ENCODE assay signal across 11 cellular contexts in the genomic region with DNA sequence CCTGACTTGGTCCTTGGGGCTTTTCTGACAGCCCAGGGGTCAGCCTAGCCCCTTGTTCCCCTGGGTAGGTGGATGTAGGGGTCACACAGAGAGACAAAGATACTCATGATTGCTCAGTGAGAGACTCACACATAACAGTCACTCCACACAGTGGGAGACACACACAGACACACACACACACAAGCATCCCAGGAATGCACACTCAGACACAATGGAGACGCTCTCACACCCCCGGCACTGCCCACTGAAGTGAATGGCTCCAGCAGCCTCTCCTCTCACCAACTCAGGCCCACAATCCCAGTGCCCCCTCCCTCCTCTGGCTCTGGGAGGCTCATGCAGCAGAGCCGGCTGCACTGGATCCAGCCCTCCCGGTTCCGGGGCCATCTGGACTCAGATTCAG. TPM values are rescaled to one million over a fixed set of nuclear protein-coding genes. Genes with fewer than 3 reads are reported as not detected.
DNase-seq lines count a peak whose midpoint lies in the region; ATAC-seq, FAIRE-seq and TF ChIP-seq lines count a peak whose summit lies in the region.
"Not testable (repeated sequence)": the region's sequence is repeated elsewhere in the genome, so short reads cannot be mapped to it uniquely, and the experiment has no call there.
"Had no signal": no experiment of that assay in that cellular context is flagged by ENCODE, and none has a peak within 500 bp of the region (broad histone marks: within the 10 kb centered on the region; RNA-seq: fewer than 3 reads in every experiment).

No MANE protein-coding gene starts in this region.

- FAIRE-seq in astrocyte (lab: Jason Lieb, UNC): peak; percentile 85
- peak; percentile 67 for FAIRE-seq in endothelial cell of umbilical vein (lab: Jason Lieb, UNC)

- not testable (repeated sequence) for H3K36me3 ChIP-seq in GM23338 (ENCODE audit: insufficient read depth); Panc1 (ENCODE audit: control insufficient read depth, insufficient read depth, low read length); astrocyte (ENCODE audit: insufficient read depth, low read length); endothelial cell of umbilical vein (ENCODE audit: control insufficient read depth in 2 of 2, extremely low read depth in 1 of 2, insufficient read depth in 2 of 2, low read length in 2 of 2); thyroid gland

- not testable (repeated sequence) for H3K9ac ChIP-seq in astrocyte (ENCODE audit: low read length); endothelial cell of umbilical vein (replicated peaks; ENCODE audit: extremely low read depth, insufficient read depth, low read length)

- H3K4me2 ChIP-seq in GM23338; astrocyte (ENCODE audit: low read length); endothelial cell of umbilical vein (ENCODE audit: insufficient read depth, low read length): not testable (repeated sequence)

- BruUV-seq in Panc1 (replicated peaks; lab: Mats Ljungman, UMichigan); endothelial cell of umbilical vein (replicated peaks; lab: Mats Ljungman, UMichigan): not testable (repeated sequence)

- not testable (repeated sequence) for H3K27me3 ChIP-seq in GM23338 (ENCODE audit: insufficient read depth); Panc1 (ENCODE audit: control insufficient read depth, insufficient read depth, low read length); astrocyte (ENCODE audit: insufficient read depth, low read length); endothelial cell of umbilical vein (ENCODE audit: control insufficient read depth in 2 of 2, insufficient read depth in 2 of 2, low read length in 2 of 2); right cardiac atrium (ENCODE audit: control insufficient read depth, insufficient read depth); thyroid gland

- DNase-seq in GM23338 (ENCODE audit: low spot score); Panc1 (ENCODE audit: low read depth, low spot score); astrocyte (ENCODE audit: low read depth); endothelial cell of umbilical vein (ENCODE audit: low read depth, low spot score): not testable (repeated sequence)
- DNase-seq in right cardiac atrium (peak; percentile 1 to 26 (median 15)), mucosa of gallbladder (ENCODE audit: low spot score) (peak; percentile 27), thyroid gland (peak; percentile 71 to 82)

- H3K4me3 ChIP-seq in GM23338; Panc1 (ENCODE audit: low read depth in 2 of 2, low read length in 2 of 2); astrocyte (ENCODE audit: insufficient read depth, low read depth, low read length); endothelial cell of umbilical vein (replicated peaks in 1 of 3; ENCODE audit: insufficient read depth in 1 of 3, low read depth in 1 of 3, low read length in 3 of 3); right cardiac atrium (ENCODE audit: low read length); thyroid gland (replicated peaks in 1 of 3): not testable (repeated sequence)

- not testable (repeated sequence) for H3K4me3 Mint-ChIP-seq in GM23338; astrocyte (ENCODE audit: unreplicated experiment)

- not testable (repeated sequence) for H3K27ac Mint-ChIP-seq in GM23338; astrocyte (ENCODE audit: unreplicated experiment)

- not testable (repeated sequence) for H4K20me1 ChIP-seq in GM23338 (replicated peaks; ENCODE audit: insufficient read depth); astrocyte (ENCODE audit: insufficient read depth, low read length); endothelial cell of umbilical vein (replicated peaks; ENCODE audit: control insufficient read depth, extremely low read depth, insufficient read depth, low read length)

- dilution Hi-C loops in endothelial cell of umbilical vein (cut with MboI; ENCODE audit: extremely low pct_ligation_motif_present, low sequenced_read_pairs): not testable (repeated sequence)

- TF ChIP-seq CTCF in GM23338 (conservative IDR thresholded peaks at IDR 0.05; ENCODE audit: low read depth in 2 of 2); Panc1 (IDR thresholded peaks at IDR 0.05); astrocyte (IDR thresholded peaks at IDR 0.05; ENCODE audit: insufficient read depth, low read depth, low read length); endothelial cell of umbilical vein (IDR thresholded peaks at IDR 0.05; ENCODE audit: extremely low read depth in 1 of 2, insufficient read depth in 1 of 2, low read depth in 1 of 2, low read length in 2 of 2); thyroid gland (IDR thresholded peaks at IDR 0.05): not testable (repeated sequence)

- in situ Hi-C loops in Panc1 (cut with HindIII; ENCODE audit: low pct_unique_long_range_greater_than_20kb, low sequenced_read_pairs): not testable (repeated sequence)

- not testable (repeated sequence) for H3K9me3 ChIP-seq in Panc1 (ENCODE audit: control insufficient read depth, insufficient read depth, low read depth, low read length); astrocyte (ENCODE audit: insufficient read depth, low read depth, low read length); endothelial cell of umbilical vein (replicated peaks; ENCODE audit: control insufficient read depth, insufficient read depth, low read length); right cardiac atrium (ENCODE audit: control insufficient read depth, low read length); thyroid gland

- H3K9me3 Mint-ChIP-seq in GM23338; astrocyte (ENCODE audit: unreplicated experiment): not testable (repeated sequence)

- 11% methylated on average over 2 of the region's 5 CpGs for WGBS in right cardiac atrium
- WGBS in thyroid gland, 2 donors: 20% methylated on average over 1 of the region's 5 CpGs; no CpG with 5 or more reads in 1 of the 2 donors

- ATAC-seq in GM23338 (peak; percentile 60), Panc1 (peak; percentile 24; the same call in 1 of the 2 replicates), right cardiac atrium (peak; percentile 10 to 51)

- not testable (repeated sequence) for H3K27me3 Mint-ChIP-seq in GM23338 (ENCODE audit: insufficient read depth, low read depth, poor library complexity); astrocyte (ENCODE audit: low read depth, unreplicated experiment)

- H3K27ac ChIP-seq in GM23338 (ENCODE audit: low read depth); Panc1 (ENCODE audit: low read length); astrocyte (ENCODE audit: low read depth, low read length); endothelial cell of umbilical vein (ENCODE audit: insufficient read depth, low read depth, low read length); right cardiac atrium (ENCODE audit: low read length); thyroid gland: not testable (repeated sequence)

- H3K9me1 ChIP-seq in endothelial cell of umbilical vein (replicated peaks; ENCODE audit: control insufficient read depth, extremely low read depth, insufficient read depth, low read length): not testable (repeated sequence)

- not testable (repeated sequence) for H2AFZ ChIP-seq in GM23338; astrocyte (ENCODE audit: low read depth, low read length); endothelial cell of umbilical vein (ENCODE audit: low read depth, low read length)

- H3F3A ChIP-seq in GM23338 (replicated peaks; ENCODE audit: low read depth): not testable (repeated sequence)

- not testable (repeated sequence) for H3K9me2 ChIP-seq in GM23338 (ENCODE audit: insufficient read depth)

- not testable (repeated sequence) for H3K36me3 Mint-ChIP-seq in GM23338 (ENCODE audit: low read depth); astrocyte (ENCODE audit: low read depth, unreplicated experiment)

- H3K79me2 ChIP-seq in GM23338 (replicated peaks; ENCODE audit: insufficient read depth); astrocyte (ENCODE audit: insufficient read depth, low read length); endothelial cell of umbilical vein (ENCODE audit: control insufficient read depth, insufficient read depth, low read length): not testable (repeated sequence)

- CTCF ChIA-PET in Panc1 (lab: Charles Lee); endothelial cell of umbilical vein (lab: Charles Lee): not testable (repeated sequence)

- not testable (repeated sequence) for H3K4me1 ChIP-seq in GM23338 (ENCODE audit: insufficient read depth); Panc1 (ENCODE audit: control insufficient read depth, insufficient read depth, low read length); astrocyte (ENCODE audit: insufficient read depth, low read length); endothelial cell of umbilical vein (ENCODE audit: control insufficient read depth, extremely low read depth, insufficient read depth, low read length); right cardiac atrium (ENCODE audit: control insufficient read depth, insufficient read depth, low read length); thyroid gland

- intact Hi-C loops in Panc1 (cut with micrococcal nuclease; ENCODE audit: unreplicated experiment); endothelial cell of umbilical vein (cut with micrococcal nuclease); right cardiac atrium (cut with DNase I); thyroid gland (cut with DNase I): not testable (repeated sequence)

- not testable (repeated sequence) for TF ChIP-seq POLR2A in endothelial cell of umbilical vein (IDR thresholded peaks at IDR 0.05; ENCODE audit: low read depth, low read length); thyroid gland (IDR thresholded peaks at IDR 0.05)

- H3K4me1 Mint-ChIP-seq in GM23338; astrocyte (ENCODE audit: low read depth, unreplicated experiment): not testable (repeated sequence)

- POLR2A ChIA-PET in Panc1 (lab: Charles Lee); endothelial cell of umbilical vein (lab: Charles Lee): not testable (repeated sequence)

RNA-seq across cellular contexts. Expression of gene GRAPL, which starts 17.0 kb away (rescaled TPM):
- 0.28 TPM in 1 of 2 replicates, not detected in the other for total RNA-seq in GM23338 (2014; rRNA removed; shearing (Covaris generic))
- not detected in 2 replicates for polyA plus RNA-seq in GM23338 (2016; fragmentation: Nextera tagmentation; extraction: Ambion mirVana)
- 0.31 TPM for total RNA-seq in Panc1 (2021; ENCODE audit: unreplicated experiment)
- not detected for polyA plus RNA-seq in Panc1 (2012; ENCODE audit: insufficient read length)
- not detected in 2 replicates for total RNA-seq in astrocyte
- 52.5 and 55.1 TPM in 2 replicates for total RNA-seq in endothelial cell of umbilical vein
- 20.7 and 22.8 TPM in 2 replicates for polyA plus RNA-seq in endothelial cell of umbilical vein
- polyA plus RNA-seq in endothelial cell of umbilical vein (2011; cell fraction: cytosol; rRNA removed): 8.0 and 9.0 TPM in 2 replicates
- 63.3 and 74.7 TPM in 2 replicates for polyA plus RNA-seq in endothelial cell of umbilical vein (2011; cell fraction: nucleus; rRNA removed)
- 14.8 and 15.1 TPM in 2 replicates for polyA plus RNA-seq in endothelial cell of umbilical vein (2012)
- 35.8 and 44.0 TPM in 2 replicates for polyA minus RNA-seq in endothelial cell of umbilical vein
- polyA minus RNA-seq in endothelial cell of umbilical vein (2011; cell fraction: cytosol; rRNA and poly(A)+ RNA removed): not detected
- polyA minus RNA-seq in endothelial cell of umbilical vein (2011; cell fraction: nucleus; rRNA and poly(A)+ RNA removed): 37.3 and 55.9 TPM in 2 replicates
- total RNA-seq in right cardiac atrium: 1 to 10 TPM in 3 of 4 donors, under 1 TPM in 1; 0.76 to 2.5 (median 1.5) TPM
- 1.1 TPM for polyA plus RNA-seq in right cardiac atrium
- 9.2 TPM for total RNA-seq in mucosa of gallbladder
- total RNA-seq in thyroid gland: 1 to 10 TPM; 1.3 to 6.7 (median 4.0) TPM
- total RNA-seq: A673, LHCN-M2 had no signal
- polyA plus RNA-seq: BJ, K562 had no signal
